10 cellular contexts compared by ENCODE assay signal in genomic region chr5:96297867-96298266, GRCh38.
A peak's percentile ranks its signal among the peaks of the same experiment; 100 is the strongest.
DNase-seq lines count a peak whose midpoint lies in the region; ATAC-seq and TF ChIP-seq lines count a peak whose summit lies in the region.
"Had no signal": no experiment of that assay in that cellular context is flagged by ENCODE, and none has a peak within 500 bp of the region (broad histone marks: within the 10 kb centered on the region; RNA-seq: fewer than 3 reads in every experiment).

No MANE protein-coding gene starts in this region.

- intact Hi-C loops in left ventricle myocardium inferior (cut with micrococcal nuclease) (no loop called here), heart left ventricle (cut with DNase I) (no loop called here), upper lobe of right lung (cut with DNase I) (no loop called here)

- H3K27ac ChIP-seq in left ventricle myocardium inferior (replicated peaks): peak overlapping the region; percentile 34
- H3K27ac ChIP-seq in heart left ventricle: peak overlapping the region in 6 of 12 donors; percentile 7 to 75 (median 56)
- peak overlapping the region; percentile 49 for H3K27ac ChIP-seq in upper lobe of right lung

- TF ChIP-seq CTCF in left ventricle myocardium inferior (IDR thresholded peaks at IDR 0.05; ENCODE audit: borderline replicate concordance) (no peak), heart left ventricle (IDR thresholded peaks at IDR 0.05) (no peak), upper lobe of right lung (IDR thresholded peaks at IDR 0.05) (no peak)

- no peaks in the 10 kb centered on the region for H3K27me3 ChIP-seq in left ventricle myocardium inferior (ENCODE audit: low read depth)
- no peaks in the 10 kb centered on the region for H3K27me3 ChIP-seq in heart left ventricle
- H3K27me3 ChIP-seq in upper lobe of right lung: no peaks in the 10 kb centered on the region

- H3K9me3 ChIP-seq in left ventricle myocardium inferior (replicated peaks): peaks cover 22% of the 10 kb centered on the region
- peaks cover 0 to 26% (median 0%) of the 10 kb centered on the region in 12 donors for H3K9me3 ChIP-seq in heart left ventricle
- H3K9me3 ChIP-seq in upper lobe of right lung: no peaks in the 10 kb centered on the region

- ATAC-seq in heart left ventricle (no peak), upper lobe of right lung (peak; percentile 77), HG03521 (IDR thresholded peaks at IDR 0.05; ENCODE audit: unreplicated experiment) (no peak)

- no peak for TF ChIP-seq POLR2A in heart left ventricle (IDR thresholded peaks at IDR 0.05)

- H3K4me1 ChIP-seq in left ventricle myocardium inferior (peaks cover 35% of the 10 kb centered on the region), heart left ventricle (peaks cover 0 to 34% (median 10%) of the 10 kb centered on the region in 12 donors), upper lobe of right lung (peaks cover 6% of the 10 kb centered on the region)

- H3K4me3 ChIP-seq in left ventricle myocardium inferior (no peak overlapping the region), heart left ventricle (no peak overlapping the region), upper lobe of right lung (no peak overlapping the region)

- WGBS in heart left ventricle, 4 donors: 54 to 58% (median 55%) methylated on average over 3 of the region's 3 CpGs

- no peak for DNase-seq in left ventricle myocardium inferior
- no peak for DNase-seq in heart left ventricle
- peak; percentile 100 for DNase-seq in amniotic epithelial cell (ENCODE audit: low read depth)
- peak; percentile 99 for DNase-seq in iris pigment epithelial cell (ENCODE audit: low read depth)
- DNase-seq in upper lobe of right lung: no peak
- no peak for DNase-seq in foreskin melanocyte
- DNase-seq in occipital lobe (lab: John Stamatoyannopoulos, UW): no peak
- DNase-seq: NCI-H146, retina had no signal

- no peaks in the 10 kb centered on the region for H3K36me3 ChIP-seq in left ventricle myocardium inferior
- no peaks in the 10 kb centered on the region for H3K36me3 ChIP-seq in heart left ventricle
- no peaks in the 10 kb centered on the region for H3K36me3 ChIP-seq in upper lobe of right lung

Comparison
In these comparisons a context has a peak if more than half of its experiments do, and no peak if none do; other contexts are left out.
1. DNase-seq: peak in amniotic epithelial cell (single experiment) and iris pigment epithelial cell (single experiment); none in left ventricle myocardium inferior (single experiment), heart left ventricle (0 of 5), upper lobe of right lung (single experiment), foreskin melanocyte (single experiment) and occipital lobe (single experiment).